ENCODE assay signal across 30 cellular contexts in the genomic region with DNA sequence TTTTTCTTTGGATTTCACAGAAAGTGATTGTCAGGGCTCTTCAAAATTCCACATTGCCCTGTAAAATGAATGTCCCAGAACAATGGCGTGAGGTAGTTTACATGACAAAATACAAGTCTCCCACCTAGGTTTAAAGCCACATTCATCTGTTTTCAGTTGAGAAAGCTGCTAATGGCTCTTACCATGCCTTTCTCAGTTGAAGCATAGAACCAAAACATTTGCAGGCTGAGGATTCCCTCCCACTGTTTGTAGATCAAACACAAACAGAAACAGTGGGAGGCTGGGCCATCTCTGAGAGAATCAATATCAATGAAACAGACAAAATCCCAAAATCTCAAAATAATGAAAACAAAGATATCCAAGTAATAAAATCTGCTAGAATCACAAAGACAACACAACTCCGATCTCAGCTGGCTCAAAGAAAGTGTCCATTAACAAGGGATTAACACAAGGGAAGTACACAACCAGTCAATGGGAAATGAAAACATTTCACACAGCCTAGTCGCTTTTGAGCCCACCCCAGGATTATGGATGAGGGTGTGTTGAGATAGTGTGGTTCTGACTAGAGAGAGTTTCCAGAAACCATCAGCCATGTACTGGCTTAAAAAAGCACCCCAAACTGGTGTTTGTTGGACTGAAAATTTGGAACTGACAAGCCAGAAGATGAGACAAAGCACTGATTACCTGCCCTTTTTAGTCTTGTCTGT.
"Had no signal": no experiment of that assay in that cellular context is flagged by ENCODE, and none has a peak within 500 bp of the region (broad histone marks: within the 10 kb centered on the region; RNA-seq: fewer than 3 reads in every experiment).

No MANE protein-coding gene starts in this region.

- ATAC-seq: activated CD4-positive, alpha-beta T cell treated with anti-CD3 and anti-CD28 coated beads for 36 hours; activated T-cell treated with anti-CD3 and anti-CD28 coated beads, Interleukin-2, amount 50 U/mL, for 4 hours; effector memory CD8-positive, alpha-beta T cell; gastrocnemius medialis; left lung; naive thymus-derived CD4-positive, alpha-beta T cell; sciatic nerve; stimulated activated effector memory CD8-positive, alpha-beta T cell treated with anti-CD3 and anti-CD28 coated beads, Interleukin-12 subunit alpha, Interleukin-12 subunit beta, amount 100 ng/mL, for 72 hours; stimulated activated naive CD8-positive, alpha-beta T cell treated with anti-CD3 and anti-CD28 coated beads, Interleukin-15, amount 100 ng/mL, for 72 hours had no signal

- H3K9me3 ChIP-seq: adrenal gland, ascending aorta, esophagus squamous epithelium, gastrocnemius medialis, left lung, tibial artery had no signal

- H3K36me3 ChIP-seq: adrenal gland, ascending aorta, brain microvascular endothelial cell, esophagus squamous epithelium, gastrocnemius medialis, left lung, tibial artery had no signal

- H3K27ac Mint-ChIP-seq: activated B cell treated with CpG ODN at 0.5 μM for 24 hours; activated CD4-positive, alpha-beta T cell treated with anti-CD3 and anti-CD28 coated beads for 36 hours; activated naive CD8-positive, alpha-beta T cell; activated T-helper 2 cell treated with anti-CD3 and anti-CD28 coated beads, Interferon-gamma antibody, Interleukin-2, Interleukin-4, amounts not matched to agents 10 μg/mL and 5 μg/mL and 100 μg/mL, durations not matched to agents 14 hours and 24 hours and 36 hours; effector memory CD8-positive, alpha-beta T cell; naive thymus-derived CD4-positive, alpha-beta T cell; stimulated activated effector memory CD8-positive, alpha-beta T cell treated with anti-CD3 and anti-CD28 coated beads, Interleukin-12 subunit alpha, Interleukin-12 subunit beta, amount 100 ng/mL, for 72 hours; stimulated activated naive CD8-positive, alpha-beta T cell treated with anti-CD3 and anti-CD28 coated beads, Interleukin-15, amount 100 ng/mL, for 72 hours had no signal

- H3K4me3 Mint-ChIP-seq: activated B cell treated with CpG ODN at 0.5 μM for 24 hours; activated CD4-positive, alpha-beta T cell treated with anti-CD3 and anti-CD28 coated beads for 36 hours; activated naive CD8-positive, alpha-beta T cell; activated T-cell treated with anti-CD3 and anti-CD28 coated beads, Interleukin-2, amount 50 U/mL, for 4 hours; effector memory CD8-positive, alpha-beta T cell; naive thymus-derived CD4-positive, alpha-beta T cell; neural crest cell; stimulated activated effector memory CD8-positive, alpha-beta T cell treated with anti-CD3 and anti-CD28 coated beads, Interleukin-12 subunit alpha, Interleukin-12 subunit beta, amount 100 ng/mL, for 72 hours; stimulated activated naive CD8-positive, alpha-beta T cell treated with anti-CD3 and anti-CD28 coated beads, Interleukin-15, amount 100 ng/mL, for 72 hours had no signal

- H3K27me3 ChIP-seq: ascending aorta, brain microvascular endothelial cell, tibial artery had no signal

- H3K4me1 Mint-ChIP-seq: activated B cell treated with CpG ODN at 0.5 μM for 24 hours; activated CD4-positive, alpha-beta T cell treated with anti-CD3 and anti-CD28 coated beads for 36 hours; neural crest cell; stimulated activated effector memory CD8-positive, alpha-beta T cell treated with anti-CD3 and anti-CD28 coated beads, Interleukin-12 subunit alpha, Interleukin-12 subunit beta, amount 100 ng/mL, for 72 hours; stimulated activated naive CD8-positive, alpha-beta T cell treated with anti-CD3 and anti-CD28 coated beads, Interleukin-15, amount 100 ng/mL, for 72 hours had no signal

- H3K9me3 Mint-ChIP-seq: activated B cell treated with CpG ODN at 0.5 μM for 24 hours; activated T-cell treated with anti-CD3 and anti-CD28 coated beads, Interleukin-2, amount 50 U/mL, for 4 hours; activated T-helper 2 cell treated with anti-CD3 and anti-CD28 coated beads, Interferon-gamma antibody, Interleukin-2, Interleukin-4, amounts not matched to agents 10 μg/mL and 5 μg/mL and 100 μg/mL, durations not matched to agents 14 hours and 24 hours and 36 hours; naive thymus-derived CD4-positive, alpha-beta T cell; stimulated activated effector memory CD8-positive, alpha-beta T cell treated with anti-CD3 and anti-CD28 coated beads, Interleukin-12 subunit alpha, Interleukin-12 subunit beta, amount 100 ng/mL, for 72 hours; stimulated activated naive CD8-positive, alpha-beta T cell treated with anti-CD3 and anti-CD28 coated beads, Interleukin-15, amount 100 ng/mL, for 72 hours had no signal

- H3K4me3 ChIP-seq: adrenal gland, ascending aorta, esophagus squamous epithelium, gastrocnemius medialis, left lung, lung, tibial artery had no signal

- FAIRE-seq: colon, small intestine had no signal

- H3K4me1 ChIP-seq: adrenal gland, ascending aorta, esophagus squamous epithelium, gastrocnemius medialis, left lung, tibial artery had no signal

- H3K27ac ChIP-seq: adrenal gland, ascending aorta, brain microvascular endothelial cell, esophagus squamous epithelium, gastrocnemius medialis, left lung, tibial artery had no signal

- H3K36me3 Mint-ChIP-seq: activated naive CD8-positive, alpha-beta T cell; naive thymus-derived CD4-positive, alpha-beta T cell; stimulated activated effector memory CD8-positive, alpha-beta T cell treated with anti-CD3 and anti-CD28 coated beads, Interleukin-12 subunit alpha, Interleukin-12 subunit beta, amount 100 ng/mL, for 72 hours had no signal

- DNase-seq: activated B cell treated with CpG ODN at 0.5 μM for 24 hours; activated CD4-positive, alpha-beta T cell treated with anti-CD3 and anti-CD28 coated beads for 36 hours; activated CD4-positive, alpha-beta T cell treated with anti-CD3 and anti-CD28 coated beads, Interleukin-2, amount 50 U/mL, for 4 hours; activated CD8-positive, alpha-beta memory T cell treated with anti-CD3 and anti-CD28 coated beads, Interleukin-2, amount 50 U/mL, for 48 hours; activated naive CD4-positive, alpha-beta T cell; activated T-cell treated with anti-CD3 and anti-CD28 coated beads, Interleukin-2, amount 50 U/mL, for 4 hours; adrenal gland; brain microvascular endothelial cell; central memory CD4-positive, alpha-beta T cell; effector memory CD8-positive, alpha-beta T cell; esophagus squamous epithelium; gastrocnemius medialis; head of caudate nucleus; hypothalamus; kidney glomerular epithelial cell; left lung; naive thymus-derived CD4-positive, alpha-beta T cell; posterior cingulate gyrus; small intestine; stimulated activated CD4-positive, alpha-beta T cell treated with anti-CD3 and anti-CD28 coated beads, Interleukin-2, amount 100 ng/mL, for 24 hours; stimulated activated naive CD8-positive, alpha-beta T cell treated with anti-CD3 and anti-CD28 coated beads, Interleukin-15, amount 100 ng/mL, for 72 hours; tibial artery had no signal
